In genomic region chr3:115699741-115700140, GRCh38 we compare ENCODE assay signal across 18 cellular contexts.
A peak's percentile ranks its signal among the peaks of the same experiment; 100 is the strongest.
DNase-seq lines count a peak whose midpoint lies in the region; ATAC-seq and TF ChIP-seq lines count a peak whose summit lies in the region.
"Had no signal": no experiment of that assay in that cellular context is flagged by ENCODE, and none has a peak within 500 bp of the region (broad histone marks: within the 10 kb centered on the region; RNA-seq: fewer than 3 reads in every experiment).

No MANE protein-coding gene starts in this region.

- H3K4me3 ChIP-seq in skeletal muscle satellite cell (ENCODE audit: low read length): no peak overlapping the region
- H3K4me3 ChIP-seq: ovary had no signal

- BruUV-seq in Calu3 (replicated peaks; lab: Mats Ljungman, UMichigan): no TSS peak

- H3K9me3 ChIP-seq in skeletal muscle satellite cell (replicated peaks; ENCODE audit: low read length): no peaks in the 10 kb centered on the region
- H3K9me3 ChIP-seq: ovary had no signal

- peaks cover 5% of the 10 kb centered on the region for H3K36me3 Mint-ChIP-seq in Calu3 (ENCODE audit: insufficient read depth, unreplicated experiment)
- H3K36me3 Mint-ChIP-seq: naive thymus-derived CD8-positive, alpha-beta T cell had no signal

- H3K27ac Mint-ChIP-seq in Calu3 (ENCODE audit: unreplicated experiment): no peak overlapping the region
- H3K27ac Mint-ChIP-seq: activated CD4-positive, alpha-beta memory T cell treated with anti-CD3 and anti-CD28 coated beads, Interleukin-2, amount 10 ng/mL, durations not matched to agents 7 days and 5 days; stimulated activated naive CD8-positive, alpha-beta T cell treated with anti-CD3 and anti-CD28 coated beads, Interleukin-15, amount 100 ng/mL, for 72 hours had no signal

- H3K27me3 Mint-ChIP-seq in Calu3 (ENCODE audit: unreplicated experiment): no peaks in the 10 kb centered on the region
- H3K27me3 Mint-ChIP-seq: activated CD4-positive, alpha-beta memory T cell treated with anti-CD3 and anti-CD28 coated beads, Interleukin-2, amount 10 ng/mL, durations not matched to agents 7 days and 5 days had no signal

- peaks cover 15% of the 10 kb centered on the region for H3K4me1 ChIP-seq in skeletal muscle satellite cell (ENCODE audit: control insufficient read depth, insufficient read depth, low read length)

- ATAC-seq in GM19324 (IDR thresholded peaks at IDR 0.05; ENCODE audit: low FRiP score, unreplicated experiment): no peak
- ATAC-seq: left colon had no signal

- TF ChIP-seq CTCF in Calu3 (IDR thresholded peaks at IDR 0.05; ENCODE audit: unreplicated experiment): no peak

- intact Hi-C loops in Calu3 (cut with micrococcal nuclease; ENCODE audit: unreplicated experiment): loop anchor here (10.0 kb wide), 1 partner anchor 85 kb away; no protein-coding TSS in a partner anchor

- no peak overlapping the region for H3K4me3 Mint-ChIP-seq in Calu3 (ENCODE audit: low read depth, unreplicated experiment)
- H3K4me3 Mint-ChIP-seq: activated CD4-positive, alpha-beta memory T cell treated with anti-CD3 and anti-CD28 coated beads, Interleukin-2, amount 10 ng/mL, durations not matched to agents 7 days and 5 days; central memory CD8-positive, alpha-beta T cell; naive thymus-derived CD8-positive, alpha-beta T cell; stimulated activated naive CD8-positive, alpha-beta T cell treated with anti-CD3 and anti-CD28 coated beads, Interleukin-15, amount 100 ng/mL, for 72 hours had no signal

- CTCF ChIA-PET in Calu3 (lab: Charles Lee): no interaction called here

- H3K9ac ChIP-seq in skeletal muscle satellite cell (ENCODE audit: low read depth, low read length): peak overlapping the region; percentile 18

- H3K4me1 Mint-ChIP-seq in Calu3 (ENCODE audit: low read depth, unreplicated experiment): peaks cover 12% of the 10 kb centered on the region
- H3K4me1 Mint-ChIP-seq: activated CD4-positive, alpha-beta memory T cell treated with anti-CD3 and anti-CD28 coated beads, Interleukin-2, amount 10 ng/mL, durations not matched to agents 7 days and 5 days; naive thymus-derived CD8-positive, alpha-beta T cell; stimulated activated naive CD8-positive, alpha-beta T cell treated with anti-CD3 and anti-CD28 coated beads, Interleukin-15, amount 100 ng/mL, for 72 hours had no signal

- no peaks in the 10 kb centered on the region for H3K36me3 ChIP-seq in skeletal muscle satellite cell (ENCODE audit: insufficient read depth, low read length)
- H3K36me3 ChIP-seq: ovary had no signal

- H3K4me2 ChIP-seq in skeletal muscle satellite cell (ENCODE audit: low read length): peak overlapping the region; percentile 26

- H3K9me3 Mint-ChIP-seq in Calu3 (ENCODE audit: low read depth, unreplicated experiment): no peaks in the 10 kb centered on the region
- H3K9me3 Mint-ChIP-seq: activated CD4-positive, alpha-beta memory T cell treated with anti-CD3 and anti-CD28 coated beads, Interleukin-2, amount 10 ng/mL, durations not matched to agents 7 days and 5 days; central memory CD8-positive, alpha-beta T cell; naive thymus-derived CD8-positive, alpha-beta T cell; stimulated activated naive CD8-positive, alpha-beta T cell treated with anti-CD3 and anti-CD28 coated beads, Interleukin-15, amount 100 ng/mL, for 72 hours had no signal

- no peaks in the 10 kb centered on the region for H3K27me3 ChIP-seq in skeletal muscle satellite cell (ENCODE audit: control insufficient read depth, insufficient read depth, low read length)
- H3K27me3 ChIP-seq: ovary had no signal

- DNase-seq in NCI-H1436 (lab: John Stamatoyannopoulos, UW) (peak; percentile 25), NCI-H1436 treated with DMSO at 0.1 percent for 48 hours (lab: John Stamatoyannopoulos, UW) (no peak), NCI-H69 (lab: John Stamatoyannopoulos, UW) (peak; percentile 22), fibroblast of gingiva (ENCODE audit: low read depth) (peak; percentile 14), Calu3 (no peak), NAMALWA (ENCODE audit: low spot score) (no peak)
- DNase-seq: activated CD4-positive, alpha-beta memory T cell treated with anti-CD3 and anti-CD28 coated beads, Interleukin-2, amount 10 ng/mL, durations not matched to agents 7 days and 5 days; activated gamma-delta T cell treated with Interleukin-2 at 50 U/mL for 16 hours; amniotic stem cell; left colon; naive thymus-derived CD8-positive, alpha-beta T cell; NCI-H774; ovary; stimulated activated naive CD8-positive, alpha-beta T cell treated with anti-CD3 and anti-CD28 coated beads, Interleukin-15, amount 100 ng/mL, for 72 hours; trophoblast cell had no signal

Comparison
In these comparisons a context has a peak if more than half of its experiments do, and no peak if none do; other contexts are left out.
1. DNase-seq: peak in NCI-H1436 (single experiment), NCI-H69 (single experiment) and fibroblast of gingiva (single experiment); none in NCI-H1436 treated with DMSO at 0.1 percent for 48 hours (single experiment), Calu3 (single experiment) and NAMALWA (single experiment).